In genomic region chr17:76382803-76383644, GRCh38 we compare ENCODE assay signal across 8 cellular contexts. TPM values are rescaled to one million over a fixed set of nuclear protein-coding genes. Genes with fewer than 3 reads are reported as not detected.
DNase-seq lines count a peak whose midpoint lies in the region; ATAC-seq and TF ChIP-seq lines count a peak whose summit lies in the region.

No MANE protein-coding gene starts in this region.

- H3K9me1 ChIP-seq in IMR-90 (ENCODE audit: insufficient read depth, low read length), result peaks cover 9% of the 10 kb centered on the region

- peak; percentile 86 for TF ChIP-seq POLR2A in IMR-90 (IDR thresholded peaks at IDR 0.05; ENCODE audit: low read depth, low read length)

- 0% methylated on average over 37 of the region's 87 CpGs; no CpG with 5 or more reads in 1 of the 2 experiments for WGBS in IMR-90 (ENCODE audit: extremely low coverage in 2 of 2, insufficient read length in 1 of 2), 2 experiments
- WGBS in ectodermal cell, 2 experiments, result 0% methylated on average over 87 of the region's 87 CpGs

- H3K4me2 ChIP-seq in IMR-90 (ENCODE audit: low read depth, low read length), result peak overlapping the region; percentile 98

- dilution Hi-C loops in IMR-90 (cut with HindIII; ENCODE audit: low sequenced_read_pairs, unreplicated experiment), result no loop called here

- peak; percentile 46 for DNase-seq in GM04504 (ENCODE audit: low read depth)
- DNase-seq in IMR-90, result peak; percentile 78
- peak; percentile 36 for DNase-seq in activated CD4-positive, alpha-beta T cell treated with anti-CD3 and anti-CD28 coated beads for 1 hour
- peak; percentile 40 for DNase-seq in stimulated activated CD8-positive, alpha-beta memory T cell treated with anti-CD3 and anti-CD28 coated beads, Interleukin-7, amount 100 ng/mL, for 24 hours (ENCODE audit: low read depth)
- DNase-seq in superior temporal gyrus (ENCODE audit: extremely low spot score), result no peak

- H3K9me3 ChIP-seq in IMR-90 (ENCODE audit: control insufficient read depth, insufficient read depth, low read length) (no peaks in the 10 kb centered on the region), ectodermal cell (ENCODE audit: control insufficient read depth, low read length) (no peaks in the 10 kb centered on the region), mononuclear cell (ENCODE audit: low read depth, low read length) (no peaks in the 10 kb centered on the region)

- H3K27ac ChIP-seq in IMR-90 (ENCODE audit: insufficient read depth, low read length) (peak overlapping the region; percentile 66), ectodermal cell (ENCODE audit: insufficient read depth, low read depth, low read length, poor library complexity, severe bottlenecking) (peak overlapping the region; percentile 75)

- H2AK5ac ChIP-seq in IMR-90 (ENCODE audit: low read depth, low read length), result peak overlapping the region; percentile 96

- H3K27me3 ChIP-seq in IMR-90 (ENCODE audit: control insufficient read depth, insufficient read depth, low read length) (no peaks in the 10 kb centered on the region), ectodermal cell (ENCODE audit: control insufficient read depth, insufficient read depth, low read length, poor library complexity, severe bottlenecking) (peaks cover 43% of the 10 kb centered on the region), mononuclear cell (ENCODE audit: insufficient read depth, low read length) (peaks cover 6% of the 10 kb centered on the region)

- H4K20me1 ChIP-seq in IMR-90 (ENCODE audit: insufficient read depth, low read length), result peaks cover 23% of the 10 kb centered on the region

- in situ Hi-C loops in IMR-90 (cut with MboI; ENCODE audit: low sequenced_read_pairs), result no loop called here

- peak overlapping the region; percentile 64 for H3K9ac ChIP-seq in IMR-90 (ENCODE audit: low read depth, low read length)

- TF ChIP-seq CTCF in IMR-90 (conservative IDR thresholded peaks at IDR 0.05; ENCODE audit: low read depth, low read length), result no peak

- H2BK15ac ChIP-seq in IMR-90 (ENCODE audit: low read depth, low read length), result peak overlapping the region; percentile 91; the same call in 2 of the 3 replicates

- CTCF ChIA-PET in IMR-90 (lab: Yijun Ruan, JAX), result interaction anchor here (1.0 to 2.2 kb wide), 2 partner anchors 9 to 13 kb away, joined by 4 to 12 read pairs; no protein-coding TSS in a partner anchor

- intact Hi-C loops in IMR-90 (cut with micrococcal nuclease), result no loop called here

- H3K36me3 ChIP-seq in IMR-90 (ENCODE audit: control insufficient read depth, insufficient read depth, low read length) (peaks cover 12% of the 10 kb centered on the region), ectodermal cell (ENCODE audit: control insufficient read depth, insufficient read depth, low read length) (no peaks in the 10 kb centered on the region)

- H4K91ac ChIP-seq in IMR-90 (ENCODE audit: insufficient read depth, low read depth, low read length), result peak overlapping the region; percentile 96

- peak overlapping the region; percentile 95 to 97 for H4K8ac ChIP-seq in IMR-90 (ENCODE audit: low read depth in 2 of 2, low read length in 2 of 2)

- H3K4ac ChIP-seq in IMR-90 (ENCODE audit: low read depth, low read length), result peak overlapping the region; percentile 95

- ATAC-seq in IMR-90 (ENCODE audit: low read depth) (peak; percentile 21), GM18511 (IDR thresholded peaks at IDR 0.05; ENCODE audit: unreplicated experiment) (no peak)

- BruUV-seq in IMR-90 (replicated peaks; lab: Mats Ljungman, UMichigan), result no TSS peak

- peak overlapping the region; percentile 92; the same call in 1 of the 2 replicates for H2BK120ac ChIP-seq in IMR-90 (ENCODE audit: low read depth, low read length)

- peak overlapping the region; percentile 80 for H3K4me3 ChIP-seq in IMR-90 (ENCODE audit: insufficient read depth, low read depth, low read length)
- H3K4me3 ChIP-seq in ectodermal cell (ENCODE audit: insufficient read depth, low read depth, low read length), result peak overlapping the region; percentile 60
- peak overlapping the region; percentile 45 for H3K4me3 ChIP-seq in mononuclear cell (ENCODE audit: low read length)

- H2AK9ac ChIP-seq in IMR-90 (replicated peaks; ENCODE audit: low read depth, low read length, poor library complexity), result peak overlapping the region; percentile 83

- H3K56ac ChIP-seq in IMR-90 (ENCODE audit: extremely low read depth, insufficient read depth, low read length), result peak overlapping the region; percentile 76

- no peak for TF ChIP-seq RAD21 in IMR-90 (IDR thresholded peaks at IDR 0.05; ENCODE audit: low read length)

- H2BK5ac ChIP-seq in IMR-90 (ENCODE audit: low read depth, low read length, poor library complexity, severe bottlenecking), result peak overlapping the region; percentile 81

- H3K4me1 ChIP-seq in IMR-90 (ENCODE audit: control insufficient read depth, insufficient read depth, low read length) (peaks cover 14% of the 10 kb centered on the region), ectodermal cell (ENCODE audit: control insufficient read depth, insufficient read depth, low read length) (peaks cover 32% of the 10 kb centered on the region), mononuclear cell (ENCODE audit: insufficient read depth, low read length) (peaks cover 47% of the 10 kb centered on the region)

- H3K14ac ChIP-seq in IMR-90 (replicated peaks; ENCODE audit: low read depth, low read length), result peak overlapping the region; percentile 84

- H3K79me1 ChIP-seq in IMR-90 (ENCODE audit: low read depth in 1 of 2, low read length in 2 of 2), result peaks cover 19 to 69% of the 10 kb centered on the region in 2 experiments

- POLR2A ChIA-PET in IMR-90 (lab: Charles Lee; ENCODE audit: unreplicated experiment), result no interaction called here

- peak overlapping the region; percentile 96 for H3K23ac ChIP-seq in IMR-90 (ENCODE audit: low read depth, low read length)

- H3K18ac ChIP-seq in IMR-90 (ENCODE audit: low read depth, low read length), result peak overlapping the region; percentile 86

- peak overlapping the region; percentile 89 for H2AFZ ChIP-seq in IMR-90 (replicated peaks; ENCODE audit: low read length, poor library complexity)

- peak overlapping the region; percentile 59; the same call in 1 of the 2 replicates for H4K5ac ChIP-seq in IMR-90 (ENCODE audit: low read depth, low read length)

- peak overlapping the region; percentile 85; the same call in 1 of the 2 replicates for H2BK20ac ChIP-seq in IMR-90 (ENCODE audit: low read depth, low read length)

TF ChIP-seq in IMR-90, 13 proteins besides CTCF, POLR2A, EP300 and RAD21:
- TF ChIP-seq RCOR1 (IDR thresholded peaks at IDR 0.05; ENCODE audit: insufficient replicate concordance, low read length), result peak; percentile 16
- 0 out of 2 replicates have a peak, but pooled peaks have one; percentile 2 for TF ChIP-seq SMC3 (IDR thresholded peaks at IDR 0.05; ENCODE audit: low read depth, low read length)
- TF ChIP-seq MXI1 (IDR thresholded peaks at IDR 0.05; ENCODE audit: borderline replicate concordance, low read depth, low read length), result no peak
- peak; percentile 26; the same call in 1 of the 2 replicates for TF ChIP-seq BHLHE40 (IDR thresholded peaks at IDR 0.05; ENCODE audit: low read depth, low read length)
- TF ChIP-seq, protein P1, sequence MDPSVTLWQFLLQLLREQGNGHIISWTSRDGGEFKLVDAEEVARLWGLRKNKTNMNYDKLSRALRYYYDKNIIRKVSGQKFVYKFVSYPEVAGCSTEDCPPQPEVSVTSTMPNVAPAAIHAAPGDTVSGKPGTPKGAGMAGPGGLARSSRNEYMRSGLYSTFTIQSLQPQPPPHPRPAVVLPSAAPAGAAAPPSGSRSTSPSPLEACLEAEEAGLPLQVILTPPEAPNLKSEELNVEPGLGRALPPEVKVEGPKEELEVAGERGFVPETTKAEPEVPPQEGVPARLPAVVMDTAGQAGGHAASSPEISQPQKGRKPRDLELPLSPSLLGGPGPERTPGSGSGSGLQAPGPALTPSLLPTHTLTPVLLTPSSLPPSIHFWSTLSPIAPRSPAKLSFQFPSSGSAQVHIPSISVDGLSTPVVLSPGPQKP (IDR thresholded peaks at IDR 0.05; ENCODE audit: borderline replicate concordance, low read depth, low read length), result no peak
- TF ChIP-seq CEBPB (IDR thresholded peaks at IDR 0.05; ENCODE audit: low read depth, low read length), result no peak
- TF ChIP-seq RFX5 (IDR thresholded peaks at IDR 0.05; ENCODE audit: low read depth, low read length), result no peak
- peak; percentile 93 for TF ChIP-seq MAZ (IDR thresholded peaks at IDR 0.05; ENCODE audit: borderline replicate concordance, low read depth, low read length)
- TF ChIP-seq FOS (IDR thresholded peaks at IDR 0.05; ENCODE audit: low read depth, low read length), result peak; percentile 74
- no peak for TF ChIP-seq CHD1 (IDR thresholded peaks at IDR 0.05; ENCODE audit: low read depth, low read length)
- TF ChIP-seq MAFK (IDR thresholded peaks at IDR 0.05; ENCODE audit: low read depth, low read length), result no peak
- no peak for TF ChIP-seq NFE2L2 (IDR thresholded peaks at IDR 0.05; ENCODE audit: low read depth, low read length)
- peak; percentile 6; the same call in 1 of the 2 replicates for TF ChIP-seq USF2 (IDR thresholded peaks at IDR 0.05; ENCODE audit: low read depth, low read length)
TF ChIP-seq in IMR-90: peak in this region for 6.

RNA-seq across cellular contexts. Expression of gene SPHK1, which starts 1.4 kb away (rescaled TPM):
- total RNA-seq in IMR-90 (2012; rRNA removed) (44.4 and 45.8 TPM in 2 replicates), mononuclear cell (19.2 TPM)
- polyA plus RNA-seq in IMR-90 (2012; rRNA removed), result 82.7 and 94.2 TPM in 2 replicates
- polyA plus RNA-seq in IMR-90 (2012; cell fraction: cytosol; rRNA removed), result 89.5 and 99.7 TPM in 2 replicates
- polyA plus RNA-seq in IMR-90 (2012; cell fraction: nucleus; rRNA removed; ENCODE audit: low replicate concordance), result 571 and 890 TPM in 2 replicates
- 12.8 TPM for polyA plus RNA-seq in ectodermal cell (2013, experiment 1 of 4)
- polyA plus RNA-seq in ectodermal cell (2013, experiment 2 of 4), result 14.0 TPM
- 12.1 TPM for polyA plus RNA-seq in ectodermal cell (2013, experiment 3 of 4)
- polyA plus RNA-seq in ectodermal cell (2013, experiment 4 of 4), result 14.4 TPM

RNA-seq across cellular contexts. Expression of gene PRPSAP1, which starts 29.3 kb away (rescaled TPM):
- total RNA-seq in IMR-90 (2012; rRNA removed) (29.2 and 34.4 TPM in 2 replicates), mononuclear cell (23.4 TPM)
- 38.6 and 48.6 TPM in 2 replicates for polyA plus RNA-seq in IMR-90 (2012; rRNA removed)
- 29.6 and 34.4 TPM in 2 replicates for polyA plus RNA-seq in IMR-90 (2012; cell fraction: cytosol; rRNA removed)
- polyA plus RNA-seq in IMR-90 (2012; cell fraction: nucleus; rRNA removed; ENCODE audit: low replicate concordance), result 40.4 and 135 TPM in 2 replicates
- polyA plus RNA-seq in ectodermal cell (2013, experiment 1 of 4), result 58.8 TPM
- 58.6 TPM for polyA plus RNA-seq in ectodermal cell (2013, experiment 2 of 4)
- 48.7 TPM for polyA plus RNA-seq in ectodermal cell (2013, experiment 3 of 4)
- polyA plus RNA-seq in ectodermal cell (2013, experiment 4 of 4), result 56.7 TPM
